Comparison of ENCODE assay signal across 8 cellular contexts in the genomic region with DNA sequence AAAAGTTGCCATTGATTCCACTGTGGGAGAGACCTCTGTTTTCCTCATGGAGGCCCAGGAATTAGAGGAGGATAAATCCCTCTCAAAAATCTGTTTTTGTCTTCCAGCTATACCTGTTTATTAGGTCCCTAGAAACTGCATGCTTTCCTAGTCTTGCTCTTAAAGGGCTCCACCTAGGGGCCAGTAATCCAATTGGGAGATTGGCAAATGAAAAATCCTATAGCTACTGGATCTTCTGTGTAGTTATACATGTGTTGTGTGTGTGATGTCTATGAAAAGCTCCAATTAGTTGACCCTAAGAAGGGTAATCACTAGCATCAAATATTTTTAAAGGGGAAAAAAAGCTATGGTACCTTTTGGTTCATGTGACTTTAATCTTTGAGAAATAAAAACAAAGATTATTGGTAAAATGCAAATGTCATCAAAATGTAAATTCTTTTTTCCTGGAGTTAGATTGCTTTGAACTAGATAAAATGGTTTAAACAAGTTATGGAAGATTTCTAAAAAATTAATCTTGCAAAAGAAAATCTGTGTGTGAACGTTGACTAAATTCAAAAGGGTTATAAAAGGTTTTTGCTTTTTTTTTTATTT.
DNase-seq lines count a peak whose midpoint lies in the region; FAIRE-seq and TF ChIP-seq lines count a peak whose summit lies in the region.

No MANE protein-coding gene starts in this region.

- no peaks in the 10 kb centered on the region for H3K4me1 ChIP-seq in adipocyte (ENCODE audit: control insufficient read depth, insufficient read depth, low read length)
- H3K4me1 ChIP-seq in keratinocyte (ENCODE audit: control insufficient read depth, extremely low read depth, insufficient read depth, low read length) = peaks cover 20% of the 10 kb centered on the region

- dilution Hi-C loops in keratinocyte (cut with MboI; ENCODE audit: extremely low pct_ligation_motif_present, low sequenced_read_pairs) = no loop called here

- H3K27me3 ChIP-seq in adipocyte (replicated peaks; ENCODE audit: control insufficient read depth, insufficient read depth, low read length) (peaks cover under 1% of the 10 kb centered on the region), keratinocyte (ENCODE audit: control insufficient read depth, extremely low read depth, insufficient read depth, low read length) (no peaks in the 10 kb centered on the region)

- DNase-seq in GM10248 (ENCODE audit: extremely low spot score) (no peak), MV-4-11 (lab: John Stamatoyannopoulos, UW) (peak; percentile 14), adipocyte (ENCODE audit: low read depth) (peak; percentile 61), keratinocyte (ENCODE audit: low read depth, low spot score) (no peak), NCI-H2029 treated with DMSO at 0.1 percent for 48 hours (lab: John Stamatoyannopoulos, UW) (no peak), H4 (ENCODE audit: low spot score) (no peak), NCI-H446 treated with DMSO at 0.1 percent for 48 hours (lab: John Stamatoyannopoulos, UW) (no peak)
- no peak for DNase-seq in activated naive CD4-positive, alpha-beta T cell treated with Interleukin-2 at 50 U/mL for 16 hours

- H3K9me3 ChIP-seq in adipocyte (ENCODE audit: control insufficient read depth, low read length) (no peaks in the 10 kb centered on the region), keratinocyte (ENCODE audit: control insufficient read depth, low read depth, low read length) (no peaks in the 10 kb centered on the region)

- H3K4me2 ChIP-seq in keratinocyte (ENCODE audit: control insufficient read depth, extremely low read depth, insufficient read depth, low read depth, low read length) = no peak overlapping the region

- H4K20me1 ChIP-seq in keratinocyte (ENCODE audit: control insufficient read depth, extremely low read depth, insufficient read depth, low read length) = no peaks in the 10 kb centered on the region

- no peak overlapping the region for H3K27ac ChIP-seq in keratinocyte (ENCODE audit: control insufficient read depth, insufficient read depth, low read length)

- no peaks in the 10 kb centered on the region for H3K9me1 ChIP-seq in keratinocyte (ENCODE audit: control insufficient read depth, extremely low read depth, insufficient read depth, low read length)

- POLR2A ChIA-PET in GM10248 (lab: Yijun Ruan, JAX) = no interaction called here

- FAIRE-seq in keratinocyte (lab: Jason Lieb, UNC) = peak; percentile 75

- H3K4me3 ChIP-seq in adipocyte (ENCODE audit: low read length) = no peak overlapping the region
- H3K4me3 ChIP-seq in keratinocyte (ENCODE audit: control insufficient read depth in 2 of 3, extremely low read depth in 1 of 3, insufficient read depth in 2 of 3, low read depth in 1 of 3, low read length in 3 of 3) = no peak overlapping the region

- TF ChIP-seq CTCF in GM10248 (IDR thresholded peaks at IDR 0.05; ENCODE audit: control extremely low read depth, extremely low read depth, low read depth, missing control alignments) (peak; percentile 36), keratinocyte (optimal IDR thresholded peaks at IDR 0.05 in 1 of 3, IDR thresholded peaks at IDR 0.05 in 1 of 3, conservative IDR thresholded peaks at IDR 0.05 in 1 of 3; ENCODE audit: extremely low read depth in 1 of 3, insufficient read depth in 2 of 3, low read length in 3 of 3) (peak in 2 of 3 experiments; percentile 66 to 73)

- H2AFZ ChIP-seq in keratinocyte (ENCODE audit: control insufficient read depth, low read length) = no peak overlapping the region

- H3K79me2 ChIP-seq in keratinocyte (ENCODE audit: control insufficient read depth, insufficient read depth, low read length) = no peaks in the 10 kb centered on the region

- CTCF ChIA-PET in GM10248 (lab: Yijun Ruan, JAX) = interaction anchor here (0.7 to 7.6 kb wide), 18 partner anchors 9 to 314 kb away, joined by 3 to 64 read pairs (median 4); no protein-coding TSS in a partner anchor

- H3K36me3 ChIP-seq in adipocyte (ENCODE audit: control insufficient read depth, insufficient read depth, low read length, severe bottlenecking) (no peaks in the 10 kb centered on the region), keratinocyte (ENCODE audit: control insufficient read depth in 2 of 2, extremely low read depth in 1 of 2, insufficient read depth in 2 of 2, low read length in 2 of 2) (no peaks in the 10 kb centered on the region)

- H3K9ac ChIP-seq in adipocyte (ENCODE audit: low read length) (no peak overlapping the region), keratinocyte (ENCODE audit: control insufficient read depth, extremely low read depth, insufficient read depth, low read length) (no peak overlapping the region)

Comparison
In these comparisons a context has a peak if more than half of its experiments do, and no peak if none do; other contexts are left out.
1. DNase-seq: peak in MV-4-11 (single experiment) and adipocyte (single experiment); none in GM10248 (single experiment), keratinocyte (single experiment), NCI-H2029 treated with DMSO at 0.1 percent for 48 hours (single experiment), H4 (single experiment), NCI-H446 treated with DMSO at 0.1 percent for 48 hours (single experiment) and activated naive CD4-positive, alpha-beta T cell treated with Interleukin-2 at 50 U/mL for 16 hours (single experiment).